Comparison of ENCODE assay signal across 1 cellular context in the genomic region with DNA sequence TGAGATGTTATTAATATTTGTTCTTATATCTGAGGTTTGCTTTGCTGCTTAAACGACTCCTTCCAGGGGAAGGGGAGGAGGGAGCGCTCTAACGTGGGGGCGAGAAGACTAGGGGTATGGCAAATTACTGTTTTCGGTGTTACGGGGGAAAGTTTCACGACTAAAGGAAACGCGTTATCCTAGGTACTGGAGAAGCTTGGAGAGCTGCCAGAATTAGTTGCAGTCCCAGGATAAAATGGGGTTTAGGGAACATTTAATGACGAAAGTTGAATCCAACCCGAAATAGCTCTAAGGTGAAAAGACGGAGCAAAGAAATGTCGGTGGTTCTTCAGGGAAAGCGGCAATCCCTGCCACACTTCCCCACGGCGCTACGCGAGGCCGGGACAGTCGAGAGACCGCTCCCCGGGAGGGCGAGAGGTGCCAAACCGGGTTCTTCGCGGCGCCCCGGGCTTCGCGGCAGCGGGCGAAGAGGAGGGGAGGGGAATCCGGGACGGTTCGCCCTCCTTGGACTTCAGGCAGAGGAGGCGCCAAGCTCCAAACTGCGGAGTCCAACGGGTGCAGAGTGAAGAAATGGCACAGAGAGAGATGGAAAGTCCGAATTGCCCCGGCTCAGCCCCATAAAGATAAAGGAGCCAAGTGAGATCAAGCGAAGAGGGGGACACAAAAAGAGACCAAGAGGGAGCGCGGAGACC.
TF ChIP-seq lines count a peak whose summit lies in the region.

No MANE protein-coding gene starts in this region.

TF ChIP-seq in IMR-90, 13 proteins besides CTCF, POLR2A, EP300 and RAD21 (continued from another document):
- TF ChIP-seq, protein P1, sequence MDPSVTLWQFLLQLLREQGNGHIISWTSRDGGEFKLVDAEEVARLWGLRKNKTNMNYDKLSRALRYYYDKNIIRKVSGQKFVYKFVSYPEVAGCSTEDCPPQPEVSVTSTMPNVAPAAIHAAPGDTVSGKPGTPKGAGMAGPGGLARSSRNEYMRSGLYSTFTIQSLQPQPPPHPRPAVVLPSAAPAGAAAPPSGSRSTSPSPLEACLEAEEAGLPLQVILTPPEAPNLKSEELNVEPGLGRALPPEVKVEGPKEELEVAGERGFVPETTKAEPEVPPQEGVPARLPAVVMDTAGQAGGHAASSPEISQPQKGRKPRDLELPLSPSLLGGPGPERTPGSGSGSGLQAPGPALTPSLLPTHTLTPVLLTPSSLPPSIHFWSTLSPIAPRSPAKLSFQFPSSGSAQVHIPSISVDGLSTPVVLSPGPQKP (IDR thresholded peaks at IDR 0.05; ENCODE audit: borderline replicate concordance, low read depth, low read length), result no peak
- no peak for TF ChIP-seq MAZ (IDR thresholded peaks at IDR 0.05; ENCODE audit: borderline replicate concordance, low read depth, low read length)
- no peak for TF ChIP-seq CEBPB (IDR thresholded peaks at IDR 0.05; ENCODE audit: low read depth, low read length)
- TF ChIP-seq CHD1 (IDR thresholded peaks at IDR 0.05; ENCODE audit: low read depth, low read length), result no peak
- no peak for TF ChIP-seq FOS (IDR thresholded peaks at IDR 0.05; ENCODE audit: low read depth, low read length)
- no peak for TF ChIP-seq NFE2L2 (IDR thresholded peaks at IDR 0.05; ENCODE audit: low read depth, low read length)
